In the genomic region with DNA sequence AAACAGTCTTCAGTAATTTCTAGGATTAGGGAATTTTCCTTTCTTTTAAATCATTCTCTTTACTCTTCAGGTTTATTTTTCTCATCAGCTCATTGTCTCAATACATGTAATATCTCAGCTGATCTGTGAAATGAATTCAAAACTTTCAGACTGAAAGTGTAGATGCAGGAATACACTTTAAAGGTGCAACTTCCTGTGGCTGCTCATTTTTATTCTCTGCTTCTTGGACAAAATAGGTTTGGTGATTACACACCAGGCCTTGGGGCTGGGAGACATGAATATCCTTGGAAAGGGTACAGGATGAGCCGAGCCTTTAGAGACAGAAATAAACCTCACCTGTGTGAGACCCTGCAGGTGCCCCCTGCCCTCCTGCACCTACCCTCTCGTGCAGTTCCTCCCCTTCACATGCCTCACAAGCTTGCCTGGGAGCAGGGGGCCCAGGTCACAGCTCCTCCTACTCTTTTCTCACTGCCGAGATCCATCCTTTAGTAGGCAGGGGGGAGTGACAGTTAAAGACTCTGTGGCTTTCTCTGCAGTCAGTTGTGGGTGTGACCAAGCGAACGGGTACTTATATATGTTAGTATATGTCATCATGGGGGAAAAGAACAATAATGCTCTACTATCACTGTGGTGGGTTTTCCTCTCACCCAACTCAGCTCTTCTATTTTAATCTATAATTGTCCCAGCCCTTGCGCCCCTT, we compare ENCODE assay signal across 13 cellular contexts. TPM values are rescaled to one million over a fixed set of nuclear protein-coding genes. Genes with fewer than 3 reads are reported as not detected.
DNase-seq lines count a peak whose midpoint lies in the region; FAIRE-seq and TF ChIP-seq lines count a peak whose summit lies in the region.
"Had no signal": no experiment of that assay in that cellular context is flagged by ENCODE, and none has a peak within 500 bp of the region (broad histone marks: within the 10 kb centered on the region; RNA-seq: fewer than 3 reads in every experiment).

No MANE protein-coding gene starts in this region.

- H4K91ac ChIP-seq in neuronal stem cell (ENCODE audit: low read depth, low read length, poor library complexity): no peak overlapping the region

- H3K79me1 ChIP-seq in neuronal stem cell (ENCODE audit: low read depth, low read length): no peaks in the 10 kb centered on the region

- WGBS in neuronal stem cell (ENCODE audit: extremely low coverage in 2 of 2, insufficient read length in 2 of 2, insufficient replicate concordance in 1 of 2), 2 donors: no CpG with 5 or more reads among the region's 6 CpGs

- no peak overlapping the region for H2AFZ ChIP-seq in neuronal stem cell (ENCODE audit: low read length)
- H2AFZ ChIP-seq: hepatocyte had no signal

- H3K36me3 ChIP-seq in KOPT-K1 (ENCODE audit: insufficient read depth, low read length) (no peaks in the 10 kb centered on the region), neuronal stem cell (replicated peaks in 1 of 2; ENCODE audit: control insufficient read depth in 2 of 2, insufficient read depth in 2 of 2, low read length in 2 of 2) (no peaks in the 10 kb centered on the region), WERI-Rb-1 (no peaks in the 10 kb centered on the region), brain microvascular endothelial cell (replicated peaks) (no peaks in the 10 kb centered on the region)
- H3K36me3 ChIP-seq: neutrophil had no signal

- H2BK12ac ChIP-seq in neuronal stem cell (ENCODE audit: low read length): no peak overlapping the region

- H3K4me2 ChIP-seq in neuronal stem cell (ENCODE audit: insufficient read depth, low read length, poor library complexity, severe bottlenecking): no peak overlapping the region
- H3K4me2 ChIP-seq: hepatocyte had no signal

- H2BK5ac ChIP-seq in neuronal stem cell (ENCODE audit: low read length): no peak overlapping the region

- H3K18ac ChIP-seq in neuronal stem cell (ENCODE audit: low read length): peak overlapping the region; percentile 19

- no peak overlapping the region for H2BK120ac ChIP-seq in neuronal stem cell (ENCODE audit: low read depth, low read length)

- no peak for TF ChIP-seq POLR2A in GM12891 (IDR thresholded peaks at IDR 0.05; ENCODE audit: low read depth, low read length)

- no peak for TF ChIP-seq CTCF in WERI-Rb-1 (IDR thresholded peaks at IDR 0.05; ENCODE audit: low read depth, low read length)
- no peak for TF ChIP-seq CTCF in brain microvascular endothelial cell (IDR thresholded peaks at IDR 0.05; ENCODE audit: low read depth, low read length, missing control alignments)

- no peak overlapping the region for H2AK5ac ChIP-seq in neuronal stem cell (ENCODE audit: low read depth, low read length)

- H3K27me3 ChIP-seq in neuronal stem cell (ENCODE audit: control insufficient read depth in 3 of 3, insufficient read depth in 3 of 3, low read depth in 1 of 3, low read length in 3 of 3) (no peaks in the 10 kb centered on the region), WERI-Rb-1 (ENCODE audit: insufficient read depth, low read depth, severe bottlenecking) (no peaks in the 10 kb centered on the region), brain microvascular endothelial cell (replicated peaks) (no peaks in the 10 kb centered on the region)
- H3K27me3 ChIP-seq: hepatocyte, neutrophil had no signal

- H3K27ac ChIP-seq in KOPT-K1 (ENCODE audit: low read depth, low read length, poor library complexity, severe bottlenecking) (peak overlapping the region; percentile 86), neuronal stem cell (replicated peaks; ENCODE audit: low read length) (no peak overlapping the region), WERI-Rb-1 (no peak overlapping the region), brain microvascular endothelial cell (no peak overlapping the region)
- H3K27ac ChIP-seq: hepatocyte, neutrophil had no signal

- no peak overlapping the region for H3K14ac ChIP-seq in neuronal stem cell (ENCODE audit: low read length)

- H3K4me1 ChIP-seq in neuronal stem cell (ENCODE audit: control insufficient read depth in 2 of 2, insufficient read depth in 1 of 2, low read depth in 1 of 2, low read length in 2 of 2): peaks cover 0 to 9% of the 10 kb centered on the region in 2 donors

- no peak overlapping the region for H3K4me3 ChIP-seq in neuronal stem cell (ENCODE audit: low read length in 2 of 2)
- H3K4me3 ChIP-seq in WERI-Rb-1 (ENCODE audit: low read depth, low read length): no peak overlapping the region
- no peak overlapping the region for H3K4me3 ChIP-seq in brain microvascular endothelial cell (ENCODE audit: low read depth, low read length)
- H3K4me3 ChIP-seq: hepatocyte had no signal

- DNase-seq in GM12891 (ENCODE audit: insufficient read length, low spot score) (no peak), neuronal stem cell (ENCODE audit: low spot score) (no peak), ecto neural progenitor cell (ENCODE audit: low spot score) (no peak), kidney tubule cell (ENCODE audit: low spot score) (no peak), WERI-Rb-1 (no peak), brain microvascular endothelial cell (no peak)
- DNase-seq in activated T-cell treated with anti-CD3 and anti-CD28 coated beads, Interleukin-2, amount 50 U/mL, for 1 hour: peak; percentile 33
- DNase-seq: Karpas-422, NCI-H774 had no signal

- no peak overlapping the region for H2BK15ac ChIP-seq in neuronal stem cell (ENCODE audit: low read length)

- no peak overlapping the region for H3K23ac ChIP-seq in neuronal stem cell (ENCODE audit: low read depth, low read length, poor library complexity)

- in situ Hi-C loops in brain microvascular endothelial cell (cut with HindIII; ENCODE audit: low pct_ligation_motif_present, low sequenced_read_pairs): no loop called here

- FAIRE-seq in GM12891 (lab: Jason Lieb, UNC): peak; percentile 69
- FAIRE-seq: TTC549 had no signal

- H3K9me3 ChIP-seq in KOPT-K1 (ENCODE audit: insufficient read depth, low read length, poor library complexity, severe bottlenecking) (peaks cover 20% of the 10 kb centered on the region), neuronal stem cell (replicated peaks in 1 of 2; ENCODE audit: control insufficient read depth in 2 of 2, insufficient read depth in 1 of 2, low read depth in 1 of 2, low read length in 2 of 2) (no peaks in the 10 kb centered on the region), WERI-Rb-1 (ENCODE audit: severe bottlenecking) (no peaks in the 10 kb centered on the region)
- H3K9me3 ChIP-seq: neutrophil had no signal

- no peak overlapping the region for H3K9ac ChIP-seq in neuronal stem cell (ENCODE audit: low read depth, low read length, poor library complexity)

- H3K4ac ChIP-seq in neuronal stem cell (ENCODE audit: low read length): no peak overlapping the region

- no peak overlapping the region for H4K8ac ChIP-seq in neuronal stem cell (ENCODE audit: low read depth, low read length)

TF ChIP-seq in GM12891, 5 proteins besides CTCF, POLR2A, EP300 and RAD21:
- TF ChIP-seq PAX5 (IDR thresholded peaks at IDR 0.05; ENCODE audit: insufficient read depth, low read length, severe bottlenecking) (no peak), SPI1 (IDR thresholded peaks at IDR 0.05; ENCODE audit: low read depth, low read length) (0 out of 2 replicates have a peak, but pooled peaks have one; percentile 2)

RNA-seq across cellular contexts. Expression of a gene that starts 23.6 kb away (rescaled TPM):
- polyA plus RNA-seq in GM12891 (2012; ENCODE audit: low read depth, missing spikeins): 0.96 TPM
- polyA plus RNA-seq in neuronal stem cell (2013, experiment 1 of 2): not detected
- polyA plus RNA-seq in neuronal stem cell (2013, experiment 2 of 2): not detected
- polyA plus RNA-seq: hepatocyte had no signal

RNA-seq across cellular contexts. Expression of a gene that starts 56.2 kb away (rescaled TPM):
- 4.8 TPM for polyA plus RNA-seq in GM12891 (2012; ENCODE audit: low read depth, missing spikeins)
- polyA plus RNA-seq in neuronal stem cell (2013, experiment 1 of 2): 0.17 TPM
- polyA plus RNA-seq in neuronal stem cell (2013, experiment 2 of 2): 0.11 TPM
